Comparison of ENCODE assay signal across 8 cellular contexts in genomic region chr2:218962859-218963492, GRCh38. TPM values are rescaled to one million over a fixed set of nuclear protein-coding genes. Genes with fewer than 3 reads are reported as not detected.
A peak's percentile ranks its signal among the peaks of the same experiment; 100 is the strongest.
DNase-seq lines count a peak whose midpoint lies in the region; ATAC-seq and TF ChIP-seq lines count a peak whose summit lies in the region.

No MANE protein-coding gene starts in this region.

- H3K27ac ChIP-seq in left ventricle myocardium inferior (replicated peaks) = no peak overlapping the region

- H3K4me1 ChIP-seq in left ventricle myocardium inferior = peaks cover 24% of the 10 kb centered on the region

- H3K27me3 Mint-ChIP-seq in activated naive CD4-positive, alpha-beta T cell treated with anti-CD3 and anti-CD28 coated beads for 36 hours (ENCODE audit: low read depth) = peaks cover 67% of the 10 kb centered on the region
- H3K27me3 Mint-ChIP-seq in progenitor cell of endocrine pancreas = peaks cover 58% of the 10 kb centered on the region

- H3K9me3 Mint-ChIP-seq in activated naive CD4-positive, alpha-beta T cell treated with anti-CD3 and anti-CD28 coated beads for 36 hours = no peaks in the 10 kb centered on the region
- H3K9me3 Mint-ChIP-seq in progenitor cell of endocrine pancreas (ENCODE audit: low read depth) = no peaks in the 10 kb centered on the region

- H3K36me3 Mint-ChIP-seq in activated naive CD4-positive, alpha-beta T cell treated with anti-CD3 and anti-CD28 coated beads for 36 hours (ENCODE audit: low read depth) = no peaks in the 10 kb centered on the region
- no peaks in the 10 kb centered on the region for H3K36me3 Mint-ChIP-seq in progenitor cell of endocrine pancreas (ENCODE audit: insufficient read depth)

- CTCF ChIA-PET in HEK293T (lab: Yijun Ruan, JAX) = interaction anchor here (0.7 to 1.1 kb wide), 2 partner anchors 17 to 61 kb away, joined by 3 to 11 read pairs; no protein-coding TSS in a partner anchor
- CTCF ChIA-PET in activated naive CD4-positive, alpha-beta T cell treated with anti-CD3 and anti-CD28 coated beads for 36 hours (lab: Charles Lee) = no interaction called here

- intact Hi-C loops in activated naive CD4-positive, alpha-beta T cell treated with anti-CD3 and anti-CD28 coated beads for 36 hours (cut with micrococcal nuclease) = no loop called here
- intact Hi-C loops in left ventricle myocardium inferior (cut with micrococcal nuclease) = no loop called here

- DNase-seq in A172 (ENCODE audit: low spot score) (peak; percentile 96), HEK293T (ENCODE audit: extremely low spot score) (peak; percentile 70), NCI-H82 (lab: John Stamatoyannopoulos, UW) (peak; percentile 99), left ventricle myocardium inferior (peak; percentile 66), progenitor cell of endocrine pancreas (ENCODE audit: low spot score, unreplicated experiment) (peak; percentile 91), NAMALWA (ENCODE audit: low spot score) (no peak)
- peak; percentile 80 for DNase-seq in activated naive CD4-positive, alpha-beta T cell treated with anti-CD3 and anti-CD28 coated beads for 36 hours

- no peaks in the 10 kb centered on the region for H3K36me3 ChIP-seq in left ventricle myocardium inferior

- H3K27me3 ChIP-seq in left ventricle myocardium inferior (ENCODE audit: low read depth) = peaks cover 100% of the 10 kb centered on the region

- no peak overlapping the region for H3K4me3 ChIP-seq in left ventricle myocardium inferior

- no peak overlapping the region for H3K27ac Mint-ChIP-seq in activated naive CD4-positive, alpha-beta T cell treated with anti-CD3 and anti-CD28 coated beads for 36 hours
- H3K27ac Mint-ChIP-seq in progenitor cell of endocrine pancreas = peak overlapping the region; percentile 90

- no peak for TF ChIP-seq CTCF in left ventricle myocardium inferior (IDR thresholded peaks at IDR 0.05; ENCODE audit: borderline replicate concordance)
- TF ChIP-seq CTCF in progenitor cell of endocrine pancreas (IDR thresholded peaks at IDR 0.05; ENCODE audit: unreplicated experiment) = no peak

- no peak overlapping the region for H3K4me3 Mint-ChIP-seq in activated naive CD4-positive, alpha-beta T cell treated with anti-CD3 and anti-CD28 coated beads for 36 hours
- H3K4me3 Mint-ChIP-seq in progenitor cell of endocrine pancreas (ENCODE audit: low read depth) = peak overlapping the region; percentile 78

- no peaks in the 10 kb centered on the region for H3K9me3 ChIP-seq in left ventricle myocardium inferior (replicated peaks)

- POLR2A ChIA-PET in HEK293T (lab: Yijun Ruan, JAX) = interaction anchor here (1.0 kb wide), 1 partner anchor 54 kb away, joined by 4 read pairs; no protein-coding TSS in a partner anchor

- ATAC-seq in HG03280 (IDR thresholded peaks at IDR 0.05; ENCODE audit: unreplicated experiment) = no peak

- peaks cover 18% of the 10 kb centered on the region for H3K4me1 Mint-ChIP-seq in activated naive CD4-positive, alpha-beta T cell treated with anti-CD3 and anti-CD28 coated beads for 36 hours (ENCODE audit: low read depth)
- peaks cover 20% of the 10 kb centered on the region for H3K4me1 Mint-ChIP-seq in progenitor cell of endocrine pancreas (ENCODE audit: low read depth)

TF ChIP-seq in HEK293T, 16 proteins besides CTCF, POLR2A, EP300 and RAD21:
- TF ChIP-seq, protein P1, sequence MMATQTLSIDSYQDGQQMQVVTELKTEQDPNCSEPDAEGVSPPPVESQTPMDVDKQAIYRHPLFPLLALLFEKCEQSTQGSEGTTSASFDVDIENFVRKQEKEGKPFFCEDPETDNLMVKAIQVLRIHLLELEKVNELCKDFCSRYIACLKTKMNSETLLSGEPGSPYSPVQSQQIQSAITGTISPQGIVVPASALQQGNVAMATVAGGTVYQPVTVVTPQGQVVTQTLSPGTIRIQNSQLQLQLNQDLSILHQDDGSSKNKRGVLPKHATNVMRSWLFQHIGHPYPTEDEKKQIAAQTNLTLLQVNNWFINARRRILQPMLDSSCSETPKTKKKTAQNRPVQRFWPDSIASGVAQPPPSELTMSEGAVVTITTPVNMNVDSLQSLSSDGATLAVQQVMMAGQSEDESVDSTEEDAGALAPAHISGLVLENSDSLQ (IDR thresholded peaks at IDR 0.05) = peak; percentile 83
- no peak for TF ChIP-seq CTBP1 (IDR thresholded peaks at IDR 0.05; ENCODE audit: borderline replicate concordance)
- TF ChIP-seq FOXK2 (IDR thresholded peaks at IDR 0.05) = no peak
- no peak for TF ChIP-seq FOXM1 (IDR thresholded peaks at IDR 0.05; ENCODE audit: borderline replicate concordance)
- no peak for TF ChIP-seq BHLHE40 (IDR thresholded peaks at IDR 0.05; ENCODE audit: borderline replicate concordance)

RNA-seq across cellular contexts. Expression of gene CDK5R2, which starts 3.5 kb away (rescaled TPM):
- total RNA-seq in A172 (2014; rRNA removed; shearing (Covaris generic)) = 0.03 and 0.57 TPM in 2 replicates
- total RNA-seq in activated naive CD4-positive, alpha-beta T cell treated with anti-CD3 and anti-CD28 coated beads for 36 hours = not detected
- total RNA-seq in left ventricle myocardium inferior (not detected), progenitor cell of endocrine pancreas (5.1 and 6.2 TPM in 2 replicates)

RNA-seq across cellular contexts. Expression of gene FEV, which starts 22.0 kb away (rescaled TPM):
- not detected in 2 replicates for total RNA-seq in A172 (2014; rRNA removed; shearing (Covaris generic))
- total RNA-seq in activated naive CD4-positive, alpha-beta T cell treated with anti-CD3 and anti-CD28 coated beads for 36 hours = not detected
- total RNA-seq in left ventricle myocardium inferior (not detected), progenitor cell of endocrine pancreas (13.5 and 15.6 TPM in 2 replicates)

RNA-seq across cellular contexts. Expression of gene CRYBA2, which starts 30.2 kb away (rescaled TPM):
- total RNA-seq in A172 (2014; rRNA removed; shearing (Covaris generic)) = not detected in 2 replicates
- total RNA-seq in activated naive CD4-positive, alpha-beta T cell treated with anti-CD3 and anti-CD28 coated beads for 36 hours = not detected
- total RNA-seq in left ventricle myocardium inferior (not detected), progenitor cell of endocrine pancreas (24.4 and 30.1 TPM in 2 replicates)

Comparison
In these comparisons a context has a peak if more than half of its experiments do, and no peak if none do; other contexts are left out.
1. RNA of gene FEV, which starts 22.0 kb away (total RNA-seq): 13.5 to 15.6 TPM in progenitor cell of endocrine pancreas; not detected in A172, not detected in activated naive CD4-positive, alpha-beta T cell treated with anti-CD3 and anti-CD28 coated beads for 36 hours and not detected in left ventricle myocardium inferior (single experiment); every median in the first group is over 10 times any median in the second.
2. RNA of gene CRYBA2, which starts 30.2 kb away (total RNA-seq): 24.4 to 30.1 TPM in progenitor cell of endocrine pancreas; not detected in A172, not detected in activated naive CD4-positive, alpha-beta T cell treated with anti-CD3 and anti-CD28 coated beads for 36 hours and not detected in left ventricle myocardium inferior (single experiment); every median in the first group is over 10 times any median in the second.